In the genomic region with DNA sequence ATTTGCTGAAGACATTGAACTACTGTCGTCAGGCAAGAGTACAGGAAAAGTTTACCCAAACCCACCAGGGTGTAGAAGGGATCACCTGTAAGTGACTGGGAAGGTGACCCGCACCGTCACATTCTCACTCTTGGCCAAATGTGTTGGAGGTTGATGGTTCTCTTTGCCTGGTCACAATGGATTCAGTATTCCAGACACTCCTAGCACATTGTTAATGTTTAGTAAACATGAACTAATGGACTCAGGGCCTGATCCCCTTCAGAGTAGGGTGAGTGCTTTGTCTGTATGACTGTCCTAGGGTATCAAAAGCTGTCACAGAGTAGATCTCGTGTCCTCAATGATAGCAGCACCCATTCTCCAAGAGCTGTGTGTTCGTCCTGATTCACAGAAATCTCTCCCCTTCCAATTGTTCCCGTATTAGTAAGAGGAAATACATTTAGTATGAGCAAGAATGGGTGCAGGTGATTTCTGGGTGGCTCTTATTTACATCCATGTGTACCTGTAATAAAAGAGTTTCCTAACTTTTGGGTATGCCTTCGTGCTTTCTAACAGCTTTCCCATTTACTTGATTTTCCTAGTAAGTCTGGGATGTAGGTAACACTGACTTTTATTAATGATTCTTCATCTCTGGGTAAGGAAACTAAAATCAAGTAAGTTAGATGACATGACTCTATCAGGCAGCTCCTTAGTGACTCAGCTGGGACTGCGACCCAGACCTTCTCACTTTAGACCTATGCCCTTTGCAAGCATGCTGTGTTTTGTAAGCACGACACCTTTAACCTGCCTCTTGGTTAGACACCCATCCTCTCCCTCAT, we compare ENCODE assay signal across 21 cellular contexts. TPM values are rescaled to one million over a fixed set of nuclear protein-coding genes. Genes with fewer than 3 reads are reported as not detected.
DNase-seq lines count a peak whose midpoint lies in the region; ATAC-seq, FAIRE-seq and TF ChIP-seq lines count a peak whose summit lies in the region.
"Had no signal": no experiment of that assay in that cellular context is flagged by ENCODE, and none has a peak within 500 bp of the region (broad histone marks: within the 10 kb centered on the region; RNA-seq: fewer than 3 reads in every experiment).

No MANE protein-coding gene starts in this region.

- TF ChIP-seq POLR2A in breast epithelium (IDR thresholded peaks at IDR 0.05) (no peak), HepG2 (IDR thresholded peaks at IDR 0.05; ENCODE audit: insufficient read depth in 1 of 2, low read depth in 2 of 2, low read length in 2 of 2) (no peak)

- FAIRE-seq in bronchial epithelial cell (lab: Jason Lieb, UNC) (peak; percentile 28), HepG2 (lab: Jason Lieb, UNC) (peak; percentile 72)
- FAIRE-seq: D721Med had no signal

- POLR2A ChIA-PET in HepG2 (lab: Yijun Ruan, JAX) = interaction anchor here (0.6 kb wide), 1 partner anchor 26 kb away, joined by 3 read pairs; no protein-coding TSS in a partner anchor

- H4K20me1 ChIP-seq in mammary epithelial cell (ENCODE audit: insufficient read depth, low read length) = no peaks in the 10 kb centered on the region
- H4K20me1 ChIP-seq in HepG2 (ENCODE audit: insufficient read depth, low read length) = peaks cover 14% of the 10 kb centered on the region
- H4K20me1 ChIP-seq: BLaER1 had no signal

- no peak overlapping the region for H3K27ac ChIP-seq in mammary epithelial cell (ENCODE audit: insufficient read depth, low read depth, low read length)
- H3K27ac ChIP-seq in breast epithelium = peak overlapping the region in 1 of 2 donors; percentile 6
- peak overlapping the region; percentile 46 for H3K27ac ChIP-seq in HepG2 (ENCODE audit: extremely low read length, insufficient read depth, low read length)
- H3K27ac ChIP-seq: BLaER1, dorsolateral prefrontal cortex, SJCRH30, upper lobe of left lung had no signal

- H3K4me3 ChIP-seq in mammary epithelial cell (replicated peaks in 1 of 3; ENCODE audit: insufficient read depth in 1 of 3, low read depth in 2 of 3, low read length in 3 of 3) (no peak overlapping the region), breast epithelium (peak overlapping the region in 1 of 3 donors; percentile 6), bronchial epithelial cell (ENCODE audit: low read depth, low read length) (no peak overlapping the region), HepG2 (replicated peaks in 1 of 3; ENCODE audit: insufficient read depth in 1 of 3, low read depth in 2 of 3, low read length in 3 of 3) (peak overlapping the region; percentile 82 to 91 (median 89))
- H3K4me3 ChIP-seq: BLaER1, SJCRH30, smooth muscle cell had no signal

- no peaks in the 10 kb centered on the region for H3K9me3 ChIP-seq in mammary epithelial cell (replicated peaks; ENCODE audit: insufficient read depth, low read length)
- H3K9me3 ChIP-seq in breast epithelium = no peaks in the 10 kb centered on the region
- H3K9me3 ChIP-seq in HepG2 (ENCODE audit: low read length) = no peaks in the 10 kb centered on the region
- H3K9me3 ChIP-seq: BLaER1, SJCRH30, upper lobe of left lung had no signal

- no peak overlapping the region for H3K4me2 ChIP-seq in mammary epithelial cell (ENCODE audit: insufficient read depth, low read depth, low read length)
- H3K4me2 ChIP-seq in HepG2 (ENCODE audit: low read depth, low read length) = peak overlapping the region; percentile 91
- H3K4me2 ChIP-seq: smooth muscle cell had no signal

- ATAC-seq in HepG2 (peak; percentile 16), HG03175 (IDR thresholded peaks at IDR 0.05; ENCODE audit: unreplicated experiment) (no peak), HG02884 (IDR thresholded peaks at IDR 0.05; ENCODE audit: unreplicated experiment) (no peak), HG03025 (IDR thresholded peaks at IDR 0.05; ENCODE audit: low FRiP score, unreplicated experiment) (no peak)
- ATAC-seq: left cardiac atrium had no signal

- dilution Hi-C loops in mammary epithelial cell (cut with HindIII; ENCODE audit: low sequenced_read_pairs) = no loop called here

- in situ Hi-C loops in mammary epithelial cell (cut with MboI; ENCODE audit: low sequenced_read_pairs in 2 of 2) (no loop called here), HepG2 (cut with HindIII; ENCODE audit: extremely low pct_ligation_motif_present, low pct_unique_long_range_greater_than_20kb) (loop anchor here (10.0 kb wide), 1 partner anchor 137 kb away; no protein-coding TSS in a partner anchor)

- CTCF ChIA-PET in mammary epithelial cell (lab: Charles Lee; ENCODE audit: low non-redundant PET) = interaction anchor here (0.6 to 1.0 kb wide), 2 partner anchors 42 to 356 kb away, joined by 3 to 5 read pairs; no protein-coding TSS in a partner anchor
- CTCF ChIA-PET in HepG2 (lab: Yijun Ruan, JAX; ENCODE audit: low intra/inter-chr PET ratio, low total read pairs) = no interaction called here

- DNase-seq in mammary epithelial cell = peak; percentile 37
- DNase-seq in breast epithelium (ENCODE audit: low spot score in 2 of 2) = no peak
- peak; percentile 80 for DNase-seq in bronchial epithelial cell (ENCODE audit: low read depth)
- peak; percentile 74 for DNase-seq in HepG2 (ENCODE audit: low spot score)
- no peak for DNase-seq in activated naive CD4-positive, alpha-beta T cell treated with Interleukin-2 at 50 U/mL for 16 hours
- DNase-seq: activated CD4-positive, alpha-beta T cell treated with anti-CD3 and anti-CD28 coated beads, Interleukin-2, amount 50 U/mL, for 4 hours; activated gamma-delta T cell treated with Interleukin-2 at 50 U/mL for 16 hours; amniotic stem cell; caudate nucleus; dorsolateral prefrontal cortex; GDM1; left cardiac atrium; SJCRH30; stimulated activated CD4-positive, alpha-beta T cell treated with anti-CD3 and anti-CD28 coated beads, Interleukin-4, amount 100 ng/mL, for 1 hour; upper lobe of left lung had no signal

- H3K79me2 ChIP-seq in mammary epithelial cell (ENCODE audit: insufficient read depth, low read length) (no peaks in the 10 kb centered on the region), HepG2 (ENCODE audit: insufficient read depth, low read length) (peaks cover 89% of the 10 kb centered on the region)

- TF ChIP-seq EP300 in HepG2 (IDR thresholded peaks at IDR 0.05; ENCODE audit: low read depth in 2 of 2, low read length in 2 of 2) = 0 out of 4 replicates have a peak, but pooled peaks of 1 of the 2 experiments have one; percentile 17
- TF ChIP-seq EP300 in HepG2 (CRISPR knock-in tag; IDR thresholded peaks at IDR 0.05; ENCODE audit: borderline replicate concordance) = no peak

- H2AFZ ChIP-seq in mammary epithelial cell (ENCODE audit: low read depth, low read length) (no peak overlapping the region), HepG2 (ENCODE audit: low read length) (no peak overlapping the region)

- peaks cover 31% of the 10 kb centered on the region for H3K4me1 ChIP-seq in mammary epithelial cell (ENCODE audit: insufficient read depth, low read length)
- H3K4me1 ChIP-seq in breast epithelium = peaks cover 5 to 12% of the 10 kb centered on the region in 2 donors
- H3K4me1 ChIP-seq in HepG2 (ENCODE audit: insufficient read depth, low read length) = peaks cover 83% of the 10 kb centered on the region
- H3K4me1 ChIP-seq: SJCRH30 had no signal

- H3K9ac ChIP-seq in mammary epithelial cell (ENCODE audit: insufficient read depth, low read length) = no peak overlapping the region
- H3K9ac ChIP-seq in HepG2 (ENCODE audit: insufficient read depth, low read depth, low read length) = peak overlapping the region; percentile 42
- H3K9ac ChIP-seq: BLaER1 had no signal

- no TSS peak for BruUV-seq in mammary epithelial cell (replicated peaks; lab: Mats Ljungman, UMichigan)
- BruUV-seq in HepG2 (replicated peaks; lab: Mats Ljungman, UMichigan) = no TSS peak

- no peaks in the 10 kb centered on the region for H3K27me3 ChIP-seq in mammary epithelial cell (ENCODE audit: insufficient read depth, low read length)
- no peaks in the 10 kb centered on the region for H3K27me3 ChIP-seq in breast epithelium
- H3K27me3 ChIP-seq in bronchial epithelial cell (ENCODE audit: control insufficient read depth, insufficient read depth, low read length) = no peaks in the 10 kb centered on the region
- H3K27me3 ChIP-seq in HepG2 (ENCODE audit: control insufficient read depth in 1 of 2, insufficient read depth in 2 of 2, low read length in 2 of 2) = no peaks in the 10 kb centered on the region
- H3K27me3 ChIP-seq: BLaER1, dorsolateral prefrontal cortex, SJCRH30, upper lobe of left lung had no signal

- no peaks in the 10 kb centered on the region for H3K36me3 ChIP-seq in mammary epithelial cell (ENCODE audit: insufficient read depth, low read length)
- no peaks in the 10 kb centered on the region for H3K36me3 ChIP-seq in breast epithelium
- no peaks in the 10 kb centered on the region for H3K36me3 ChIP-seq in bronchial epithelial cell (ENCODE audit: control insufficient read depth, insufficient read depth, low read length)
- H3K36me3 ChIP-seq in HepG2 (replicated peaks in 1 of 2; ENCODE audit: control insufficient read depth in 1 of 2, insufficient read depth in 2 of 2, low read length in 2 of 2) = peaks cover 2 to 9% of the 10 kb centered on the region in 2 experiments; a peak in 2 of 5 replicates
- H3K36me3 ChIP-seq: BLaER1, SJCRH30, upper lobe of left lung had no signal

- no peak for TF ChIP-seq RAD21 in HepG2 (CRISPR knock-in tag; IDR thresholded peaks at IDR 0.05)

- intact Hi-C loops in mammary epithelial cell (cut with micrococcal nuclease) = loop anchor here (10.0 kb wide), 2 partner anchors 163 to 463 kb away; a partner anchor contains a TSS
- intact Hi-C loops in breast epithelium (cut with DNase I; ENCODE audit: low total_unique reads) = no loop called here
- intact Hi-C loops in HepG2 (cut with micrococcal nuclease; ENCODE audit: unreplicated experiment) = loop anchor here (1.0 to 5.0 kb wide), 2 partner anchors 8 to 40 kb away; no protein-coding TSS in a partner anchor

- no peak for TF ChIP-seq CTCF in mammary epithelial cell (conservative IDR thresholded peaks at IDR 0.05 in 1 of 2, IDR thresholded peaks at IDR 0.05 in 1 of 2; ENCODE audit: extremely low read depth in 1 of 2, insufficient read depth in 1 of 2, low read depth in 1 of 2, low read length in 2 of 2)
- TF ChIP-seq CTCF in breast epithelium (IDR thresholded peaks at IDR 0.05) = no peak
- no peak for TF ChIP-seq CTCF in bronchial epithelial cell (IDR thresholded peaks at IDR 0.05; ENCODE audit: insufficient read depth, low read length, severe bottlenecking)
- 0 out of 2 replicates have a peak, but pooled peaks have one; percentile 8 for TF ChIP-seq CTCF in HepG2 (CRISPR knock-in tag; IDR thresholded peaks at IDR 0.05)

- WGBS in mammary epithelial cell (ENCODE audit: low coverage, missing lambda C conversion rate) = 82% methylated on average over 7 of the region's 9 CpGs
- WGBS in HepG2 (ENCODE audit: low lambda C conversion rate) = 30% methylated on average over 9 of the region's 9 CpGs

RNA-seq across cellular contexts. Expression of a gene that starts 4.7 kb away (rescaled TPM):
- total RNA-seq in mammary epithelial cell (1 to 10 TPM; 1.9 to 2.0 TPM), breast epithelium (10 to 100 TPM in 2 of 3 donors, 1 to 10 TPM in 1; 6.4 to 32.5 (median 10.5) TPM), bronchial epithelial cell (2.3 and 2.9 TPM in 2 replicates), HepG2 (2016; rRNA removed; fragmentation: Illumina TruSeq; extraction: Trizol) (10.0 and 10.1 TPM in 2 replicates)
- polyA plus RNA-seq in mammary epithelial cell (1.5 TPM), HepG2 (2011; rRNA removed) (16.4 and 18.4 TPM in 2 replicates)
- 0.21 TPM for polyA minus RNA-seq in mammary epithelial cell
- total RNA-seq in HepG2 (2016; cell fraction: cytosol; rRNA removed; fragmentation: Illumina TruSeq; extraction: Trizol; ENCODE audit: low read depth) = 2.6 and 4.1 TPM in 2 replicates
- 6.6 and 8.8 TPM in 2 replicates for total RNA-seq in HepG2 (2016; cell fraction: insoluble cytoplasmic fraction; rRNA removed; fragmentation: Illumina TruSeq; extraction: Trizol)
- total RNA-seq in HepG2 (2016; cell fraction: membrane; rRNA removed; fragmentation: Illumina TruSeq; extraction: Trizol) = 4.1 and 4.5 TPM in 2 replicates
- total RNA-seq in HepG2 (2016; cell fraction: nucleus; rRNA removed; fragmentation: Illumina TruSeq; extraction: Trizol) = 8.1 and 10.7 TPM in 2 replicates
- 13.7 and 15.2 TPM in 2 replicates for polyA plus RNA-seq in HepG2 (2011; cell fraction: cytosol; rRNA removed)
- polyA plus RNA-seq in HepG2 (2011; cell fraction: nucleus; rRNA removed) = 36.9 and 55.6 TPM in 2 replicates
- 17.7 and 30.3 TPM in 2 replicates for polyA plus RNA-seq in HepG2 (2012)
- 1.3 and 1.6 TPM in 2 replicates for polyA plus RNA-seq in HepG2 (2016; cell fraction: cytosol; fragmentation: Illumina TruSeq; extraction: Trizol; ENCODE audit: low read depth)
- 9.2 and 12.3 TPM in 2 replicates for polyA plus RNA-seq in HepG2 (2016; cell fraction: insoluble cytoplasmic fraction; fragmentation: Illumina TruSeq; extraction: Trizol; ENCODE audit: low read depth)
- 2.9 and 3.7 TPM in 2 replicates for polyA plus RNA-seq in HepG2 (2016; cell fraction: membrane; fragmentation: Illumina TruSeq; extraction: Trizol; ENCODE audit: low read depth)
- polyA plus RNA-seq in HepG2 (2016; cell fraction: nucleus; fragmentation: Illumina TruSeq; extraction: Trizol; ENCODE audit: insufficient read depth, low read depth) = 36.8 and 40.3 TPM in 2 replicates
- 1.7 and 22.0 TPM in 2 replicates for polyA minus RNA-seq in HepG2 (2011; rRNA and poly(A)+ RNA removed; ENCODE audit: low replicate concordance)
- 6.0 and 8.7 TPM in 2 replicates for polyA minus RNA-seq in HepG2 (2011; cell fraction: cytosol; rRNA and poly(A)+ RNA removed)
- 31.8 and 34.1 TPM in 2 replicates for polyA minus RNA-seq in HepG2 (2011; cell fraction: nucleus; rRNA and poly(A)+ RNA removed)

Comparison
In these comparisons a context has a peak if more than half of its experiments do, and no peak if none do; other contexts are left out.
1. DNase-seq: peak in mammary epithelial cell (single experiment), bronchial epithelial cell (single experiment) and HepG2 (single experiment); none in breast epithelium (0 of 2) and activated naive CD4-positive, alpha-beta T cell treated with Interleukin-2 at 50 U/mL for 16 hours (single experiment).
2. H3K4me3 ChIP-seq: peak in HepG2 (3 of 3); none in mammary epithelial cell (0 of 3) and bronchial epithelial cell (single experiment).